Comparison of ENCODE assay signal across 21 cellular contexts in genomic region chr12:128800606-128801005, GRCh38. TPM values are rescaled to one million over a fixed set of nuclear protein-coding genes. Genes with fewer than 3 reads are reported as not detected.
A peak's percentile ranks its signal among the peaks of the same experiment; 100 is the strongest.
DNase-seq lines count a peak whose midpoint lies in the region; ATAC-seq and TF ChIP-seq lines count a peak whose summit lies in the region.
"Had no signal": no experiment of that assay in that cellular context is flagged by ENCODE, and none has a peak within 500 bp of the region (broad histone marks: within the 10 kb centered on the region; RNA-seq: fewer than 3 reads in every experiment).

No MANE protein-coding gene starts in this region.

- 96 to 98% (median 98%) methylated on average over 14 of the region's 14 CpGs for WGBS in heart left ventricle, 4 donors
- 82 to 93% methylated on average over 14 of the region's 14 CpGs for WGBS in aorta, 2 donors
- WGBS in trophoblast cell (ENCODE audit: extremely low coverage, insufficient coverage, insufficient read length) = no CpG with 5 or more reads among the region's 14 CpGs

- H3K4me1 ChIP-seq in heart left ventricle = peaks cover 0 to 34% (median 16%) of the 10 kb centered on the region in 12 donors
- peaks cover 0 to 6% of the 10 kb centered on the region in 2 donors for H3K4me1 ChIP-seq in aorta (ENCODE audit: control insufficient read depth in 1 of 2, insufficient read depth in 2 of 2, low read length in 2 of 2)
- H3K4me1 ChIP-seq in trophoblast cell (ENCODE audit: control insufficient read depth in 1 of 2, insufficient read depth in 2 of 2, low read length in 2 of 2) = peaks cover 0 to 2% of the 10 kb centered on the region in 2 experiments

- POLR2A ChIA-PET in RWPE1 (lab: Yijun Ruan, JAX; ENCODE audit: low non-redundant PET) = no interaction called here

- H2BK120ac ChIP-seq in trophoblast cell (ENCODE audit: insufficient read depth, low read length, poor library complexity) = no peak overlapping the region

- no peak overlapping the region for H3K4ac ChIP-seq in trophoblast cell (ENCODE audit: low read depth, low read length)

- peak overlapping the region; percentile 46 to 100 (median 78) for H3K27ac Mint-ChIP-seq in immature natural killer cell
- H3K27ac Mint-ChIP-seq in natural killer cell treated with Interleukin-12 subunit alpha and Interleukin-12 subunit beta and Interleukin-15 and Interleukin-18, amount 100 ng/mL, for 72 hours = peak overlapping the region; percentile 52 to 69
- H3K27ac Mint-ChIP-seq: CD4-positive, alpha-beta memory T cell had no signal

- H3K23ac ChIP-seq in trophoblast cell (ENCODE audit: low read length) = no peak overlapping the region

- H3K36me3 ChIP-seq in heart left ventricle = peaks cover 0 to 85% (median 66%) of the 10 kb centered on the region in 9 donors
- H3K36me3 ChIP-seq in aorta (ENCODE audit: control insufficient read depth in 1 of 2, insufficient read depth in 2 of 2, low read length in 1 of 2) = peaks cover 2 to 9% of the 10 kb centered on the region in 2 donors
- peaks cover 42 to 47% of the 10 kb centered on the region in 2 experiments for H3K36me3 ChIP-seq in trophoblast cell (ENCODE audit: control insufficient read depth in 1 of 2, insufficient read depth in 2 of 2, low read length in 2 of 2)

- ATAC-seq in heart left ventricle (no peak), aorta (ENCODE audit: low FRiP score) (no peak), omental fat pad (ENCODE audit: low FRiP score) (no peak)
- ATAC-seq in natural killer cell treated with Interleukin-12 subunit alpha and Interleukin-12 subunit beta and Interleukin-15 and Interleukin-18, amount 100 ng/mL, for 72 hours = no peak
- ATAC-seq: HepG2 had no signal

- no peak overlapping the region for H2BK5ac ChIP-seq in trophoblast cell (ENCODE audit: low read depth, low read length, poor library complexity)

- H3K27ac ChIP-seq in heart left ventricle = no peak overlapping the region
- peak overlapping the region; percentile 21 to 73 for H3K27ac ChIP-seq in aorta (ENCODE audit: low read depth in 1 of 2, low read length in 2 of 2)
- H3K27ac ChIP-seq in trophoblast cell (ENCODE audit: low read depth, low read length) = no peak overlapping the region
- no peak overlapping the region for H3K27ac ChIP-seq in RWPE1
- H3K27ac ChIP-seq: PC-9 had no signal

- peaks cover 0 to 2% (median 0%) of the 10 kb centered on the region in 6 donors for H3K9me3 Mint-ChIP-seq in immature natural killer cell
- no peaks in the 10 kb centered on the region for H3K9me3 Mint-ChIP-seq in natural killer cell treated with Interleukin-12 subunit alpha and Interleukin-12 subunit beta and Interleukin-15 and Interleukin-18, amount 100 ng/mL, for 72 hours
- H3K9me3 Mint-ChIP-seq: CD4-positive, alpha-beta memory T cell had no signal

- no peak overlapping the region for H3K4me2 ChIP-seq in trophoblast cell (ENCODE audit: low read length)
- H3K4me2 ChIP-seq: PC-9 had no signal

- peaks cover 56 to 80% (median 70%) of the 10 kb centered on the region in 3 donors for H3K36me3 Mint-ChIP-seq in immature natural killer cell
- H3K36me3 Mint-ChIP-seq in natural killer cell treated with Interleukin-12 subunit alpha and Interleukin-12 subunit beta and Interleukin-15 and Interleukin-18, amount 100 ng/mL, for 72 hours = peaks cover 46% of the 10 kb centered on the region

- TF ChIP-seq POLR2A in heart left ventricle (IDR thresholded peaks at IDR 0.05) = no peak

- no peaks in the 10 kb centered on the region for H3K79me1 ChIP-seq in trophoblast cell (ENCODE audit: low read length)

- TF ChIP-seq CTCF in heart left ventricle (IDR thresholded peaks at IDR 0.05) (no peak), RWPE1 (conservative IDR thresholded peaks at IDR 0.05; ENCODE audit: low read depth) (no peak), omental fat pad (IDR thresholded peaks at IDR 0.05) (no peak)

- CTCF ChIA-PET in RWPE1 (lab: Yijun Ruan, JAX) = no interaction called here

- H3K9me3 ChIP-seq in heart left ventricle = peaks cover 0 to 8% (median 0%) of the 10 kb centered on the region in 12 donors
- no peaks in the 10 kb centered on the region for H3K9me3 ChIP-seq in aorta (ENCODE audit: control insufficient read depth, low read length)
- H3K9me3 ChIP-seq in trophoblast cell (ENCODE audit: insufficient read depth, low read depth, low read length) = peaks cover 2% of the 10 kb centered on the region

- no peak overlapping the region for H3K9ac ChIP-seq in trophoblast cell (ENCODE audit: low read length)

- peaks cover 28 to 32% (median 32%) of the 10 kb centered on the region in 3 donors for H3K27me3 Mint-ChIP-seq in immature natural killer cell (ENCODE audit: low read depth in 3 of 3)
- no peaks in the 10 kb centered on the region for H3K27me3 Mint-ChIP-seq in natural killer cell treated with Interleukin-12 subunit alpha and Interleukin-12 subunit beta and Interleukin-15 and Interleukin-18, amount 100 ng/mL, for 72 hours
- H3K27me3 Mint-ChIP-seq: CD4-positive, alpha-beta memory T cell had no signal

- H3K18ac ChIP-seq in trophoblast cell (ENCODE audit: low read length) = no peak overlapping the region

- intact Hi-C loops in cardiac septum (cut with DNase I) = no loop called here
- intact Hi-C loops in heart left ventricle (cut with DNase I) = no loop called here
- intact Hi-C loops in aorta (cut with DNase I) = no loop called here

- no peak overlapping the region for H4K12ac ChIP-seq in trophoblast cell (ENCODE audit: low read depth, low read length)

- H4K8ac ChIP-seq in trophoblast cell (ENCODE audit: low read depth, low read length) = no peak overlapping the region

- H2AFZ ChIP-seq in trophoblast cell (ENCODE audit: insufficient read depth, low read length, poor library complexity) = no peak overlapping the region
- H2AFZ ChIP-seq: PC-9 had no signal

- H4K91ac ChIP-seq in trophoblast cell (ENCODE audit: low read depth, low read length) = no peak overlapping the region

- peak overlapping the region in 1 of 5 donors; percentile 5 for H3K4me3 Mint-ChIP-seq in immature natural killer cell
- no peak overlapping the region for H3K4me3 Mint-ChIP-seq in natural killer cell treated with Interleukin-12 subunit alpha and Interleukin-12 subunit beta and Interleukin-15 and Interleukin-18, amount 100 ng/mL, for 72 hours
- H3K4me3 Mint-ChIP-seq: CD4-positive, alpha-beta memory T cell had no signal

- H3K4me3 ChIP-seq in heart left ventricle = no peak overlapping the region
- H3K4me3 ChIP-seq in aorta (ENCODE audit: low read length in 2 of 2) = no peak overlapping the region
- no peak overlapping the region for H3K4me3 ChIP-seq in trophoblast cell (ENCODE audit: low read depth, low read length)
- H3K4me3 ChIP-seq: PC-9 had no signal

- H3K27me3 ChIP-seq in heart left ventricle = no peaks in the 10 kb centered on the region
- H3K27me3 ChIP-seq in aorta (ENCODE audit: control insufficient read depth in 1 of 2, insufficient read depth in 2 of 2, low read length in 1 of 2) = no peaks in the 10 kb centered on the region
- no peaks in the 10 kb centered on the region for H3K27me3 ChIP-seq in trophoblast cell (ENCODE audit: insufficient read depth, low read length)

- H3K4me1 Mint-ChIP-seq in immature natural killer cell = peaks cover 74 to 84% of the 10 kb centered on the region in 2 donors
- H3K4me1 Mint-ChIP-seq in natural killer cell treated with Interleukin-12 subunit alpha and Interleukin-12 subunit beta and Interleukin-15 and Interleukin-18, amount 100 ng/mL, for 72 hours (ENCODE audit: low read depth in 2 of 2) = peaks cover 60 to 68% of the 10 kb centered on the region in 2 donors

- no peak overlapping the region for H2BK12ac ChIP-seq in trophoblast cell (ENCODE audit: low read length)

- H3K79me2 ChIP-seq in trophoblast cell (ENCODE audit: control insufficient read depth, insufficient read depth, low read length, poor library complexity) = no peaks in the 10 kb centered on the region

- DNase-seq in cardiac septum (ENCODE audit: low spot score) (peak; percentile 29), heart left ventricle (no peak), immature natural killer cell (no peak), aorta (no peak), trophoblast cell (no peak), RWPE1 (ENCODE audit: low spot score) (no peak), omental fat pad (ENCODE audit: low spot score) (no peak)
- no peak for DNase-seq in natural killer cell treated with Interleukin-12 subunit alpha and Interleukin-12 subunit beta and Interleukin-15 and Interleukin-18, amount 100 ng/mL, for 72 hours (ENCODE audit: low spot score)
- DNase-seq: Calu3; CD4-positive, alpha-beta memory T cell; DMS53; KBM-7; NCI-H1417; NCI-H187; NCI-H2107; NCI-H510A; NCI-H774; PC-9 had no signal

- H3K14ac ChIP-seq in trophoblast cell (ENCODE audit: low read length) = no peak overlapping the region

- H2AK5ac ChIP-seq in trophoblast cell (ENCODE audit: low read length) = no peak overlapping the region

RNA-seq across cellular contexts. Expression of gene SLC15A4, which starts 23.2 kb away (rescaled TPM):
- total RNA-seq in cardiac septum = 15.8 TPM
- total RNA-seq in heart left ventricle = 10 to 100 TPM; 10.5 to 31.5 (median 18.1) TPM
- 10 to 100 TPM; 14.1 to 19.8 TPM for polyA plus RNA-seq in heart left ventricle
- 10 to 100 TPM; 36.3 to 39.2 (median 39.0) TPM for polyA plus RNA-seq in immature natural killer cell
- total RNA-seq in natural killer cell treated with Interleukin-12 subunit alpha and Interleukin-12 subunit beta and Interleukin-15 and Interleukin-18, amount 100 ng/mL, for 72 hours = 10 to 100 TPM; 54.2 to 58.6 TPM
- total RNA-seq in aorta = 10 to 100 TPM; 36.2 to 38.6 TPM
- polyA plus RNA-seq in aorta = 10 to 100 TPM; 16.0 to 21.1 TPM
- polyA plus RNA-seq in trophoblast cell (2013) = 13.3 and 13.4 TPM in 2 replicates
- 10 to 100 TPM; 20.8 to 50.3 (median 43.6) TPM for total RNA-seq in omental fat pad

RNA-seq across cellular contexts. Expression of gene GLT1D1, which starts 52.7 kb away (rescaled TPM):
- total RNA-seq in cardiac septum = 1.1 TPM
- 1 to 10 TPM in 2 of 9 donors, under 1 TPM in 7; 0.23 to 2.3 (median 0.48) TPM for total RNA-seq in heart left ventricle
- polyA plus RNA-seq in heart left ventricle = under 1 TPM; 0.11 to 0.24 TPM
- polyA plus RNA-seq in immature natural killer cell = 1 to 10 TPM in 1 of 3 donors, not detected in 2; 2.5 TPM
- total RNA-seq in natural killer cell treated with Interleukin-12 subunit alpha and Interleukin-12 subunit beta and Interleukin-15 and Interleukin-18, amount 100 ng/mL, for 72 hours = under 1 TPM; 0.14 to 0.21 TPM
- 1 to 10 TPM in 1 of 2 donors, under 1 TPM in 1; 0.78 to 1.4 TPM for total RNA-seq in aorta
- under 1 TPM in 1 of 2 donors, not detected in 1; 0.54 TPM for polyA plus RNA-seq in aorta
- polyA plus RNA-seq in trophoblast cell (2013) = 0.08 and 0.10 TPM in 2 replicates
- total RNA-seq in omental fat pad = 10 to 100 TPM in 1 of 4 donors, under 1 TPM in 3; 0.09 to 10.4 (median 0.71) TPM
- total RNA-seq: Calu3; CD4-positive, alpha-beta memory T cell; H4; PC-9 had no signal
- polyA plus RNA-seq: BJ; CD4-positive, alpha-beta memory T cell had no signal

Comparison
In these comparisons a context has a peak if more than half of its experiments do, and no peak if none do; other contexts are left out.
1. H3K27ac ChIP-seq: peak in aorta (2 of 2); none in heart left ventricle (0 of 12), trophoblast cell (single experiment) and RWPE1 (single experiment).